20 cellular contexts compared by ENCODE assay signal in the genomic region with DNA sequence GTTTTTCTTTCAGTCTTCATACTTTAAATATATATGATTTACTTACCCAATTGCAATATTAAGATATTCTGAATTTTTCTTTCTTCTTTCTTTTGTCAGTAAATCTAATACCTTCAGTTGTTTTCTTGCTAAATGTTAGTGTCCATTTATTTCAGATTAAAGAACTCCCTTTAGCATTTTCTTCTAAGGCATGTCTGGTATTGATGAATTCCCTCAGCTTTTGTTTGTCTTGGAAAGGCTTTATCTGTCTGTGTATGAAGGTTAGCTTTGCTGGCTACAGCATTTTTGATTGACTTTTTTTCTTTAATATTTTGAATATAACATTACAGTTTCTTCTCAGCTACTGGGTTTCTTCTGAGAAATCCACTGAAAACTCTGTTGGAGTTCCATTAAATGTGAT.
DNase-seq lines count a peak whose midpoint lies in the region; ATAC-seq, FAIRE-seq and TF ChIP-seq lines count a peak whose summit lies in the region.
"Had no signal": no experiment of that assay in that cellular context is flagged by ENCODE, and none has a peak within 500 bp of the region (broad histone marks: within the 10 kb centered on the region; RNA-seq: fewer than 3 reads in every experiment).

No MANE protein-coding gene starts in this region.

- intact Hi-C loops in HCT116 (cut with micrococcal nuclease) = no loop called here
- intact Hi-C loops in kidney (cut with DNase I) = no loop called here

- no peaks in the 10 kb centered on the region for H3K27me3 ChIP-seq in HCT116 (ENCODE audit: insufficient read depth, low read length)
- no peaks in the 10 kb centered on the region for H3K27me3 ChIP-seq in foreskin keratinocyte

- H3K27ac ChIP-seq in HCT116 (ENCODE audit: low read depth, low read length) (no peak overlapping the region), kidney (ENCODE audit: low read depth in 2 of 2, low read length in 2 of 2) (no peak overlapping the region), foreskin keratinocyte (no peak overlapping the region)

- no peak for TF ChIP-seq RAD21 in HCT116 (IDR thresholded peaks at IDR 0.05; ENCODE audit: low read depth)

- H4K20me1 ChIP-seq in HCT116 (ENCODE audit: insufficient read depth) = no peaks in the 10 kb centered on the region

- H3K4me2 ChIP-seq in HCT116 (ENCODE audit: low read length) = no peak overlapping the region

- H3K4me3 ChIP-seq in HCT116 (replicated peaks in 1 of 2; ENCODE audit: low read depth in 1 of 2, low read length in 2 of 2) = no peak overlapping the region
- no peak overlapping the region for H3K4me3 ChIP-seq in astrocyte of the spinal cord (ENCODE audit: low read depth, low read length)
- no peak overlapping the region for H3K4me3 ChIP-seq in fibroblast of pulmonary artery (replicated peaks; ENCODE audit: low read depth, low read length)
- H3K4me3 ChIP-seq in kidney (ENCODE audit: low read length in 2 of 2) = no peak overlapping the region

- ATAC-seq in HCT116 (no peak), foreskin keratinocyte (no peak)

- no peak for TF ChIP-seq POLR2A in HCT116 (IDR thresholded peaks at IDR 0.05; ENCODE audit: borderline replicate concordance, extremely low read depth, insufficient read depth, insufficient read length)

- peaks cover 19 to 21% of the 10 kb centered on the region in 2 experiments for H3K4me1 ChIP-seq in HCT116 (ENCODE audit: control insufficient read depth in 1 of 2, insufficient read depth in 2 of 2, low read length in 2 of 2)
- H3K4me1 ChIP-seq in kidney (ENCODE audit: control insufficient read depth in 1 of 2, insufficient read depth in 1 of 2, low read depth in 1 of 2, low read length in 2 of 2) = no peaks in the 10 kb centered on the region
- no peaks in the 10 kb centered on the region for H3K4me1 ChIP-seq in foreskin keratinocyte

- CTCF ChIA-PET in HCT116 (lab: Charles Lee) = interaction anchor here (1.9 to 2.2 kb wide), 2 partner anchors 12 to 250 kb away, joined by 9 to 15 read pairs; no protein-coding TSS in a partner anchor

- H3K9me2 ChIP-seq in HCT116 (ENCODE audit: insufficient read depth) = no peaks in the 10 kb centered on the region

- H3K9me3 ChIP-seq in HCT116 (ENCODE audit: control insufficient read depth in 1 of 2, insufficient read depth in 1 of 2, low read depth in 1 of 2, low read length in 2 of 2) = no peaks in the 10 kb centered on the region
- no peaks in the 10 kb centered on the region for H3K9me3 ChIP-seq in kidney (ENCODE audit: control insufficient read depth in 1 of 2, low read length in 2 of 2)

- FAIRE-seq in kidney (lab: Jason Lieb, UNC) = no peak

- DNase-seq in HCT116 (ENCODE audit: low read depth, low spot score) (no peak), astrocyte of the spinal cord (ENCODE audit: low read depth, low spot score) (peak; percentile 29), fibroblast of pulmonary artery (ENCODE audit: low read depth) (peak; percentile 53), pulmonary artery endothelial cell (ENCODE audit: low read depth, low spot score) (peak; percentile 13), kidney (no peak), foreskin keratinocyte (no peak), KG1 (lab: John Stamatoyannopoulos, UW) (no peak)
- DNase-seq: C1 segment of cervical spinal cord; CD8-positive, alpha-beta memory T cell; DMS79; H9; KBM-7; NCI-H1417; NCI-H187; NCI-H2107; NCI-H2227 treated with DMSO at 0.1 percent for 48 hours; NCI-H510A treated with DMSO at 0.1 percent for 48 hours; NCI-H774; OCI-M1; RPMI8226 had no signal

- peak overlapping the region; percentile 66 for H2AFZ ChIP-seq in HCT116 (ENCODE audit: low read depth, low read length, poor library complexity, severe bottlenecking)

- POLR2A ChIA-PET in HCT116 (lab: Charles Lee) = no interaction called here

- RAD21 ChIA-PET in HCT116 (lab: Charles Lee; ENCODE audit: low non-redundant PET in 1 of 2, low total read pairs in 2 of 2, uncharacterized antibody in 2 of 2, unreplicated experiment in 2 of 2) = no interaction called here

- TF ChIP-seq CTCF in HCT116 (IDR thresholded peaks at IDR 0.05 in 2 of 3, conservative IDR thresholded peaks at IDR 0.05 in 1 of 3; ENCODE audit: borderline replicate concordance in 1 of 3, insufficient read depth in 1 of 3, low read depth in 2 of 3, low read length in 2 of 3) (no peak), astrocyte of the spinal cord (IDR thresholded peaks at IDR 0.05; ENCODE audit: low read depth, low read length) (no peak), fibroblast of pulmonary artery (IDR thresholded peaks at IDR 0.05; ENCODE audit: low read length, missing control alignments) (no peak), kidney (IDR thresholded peaks at IDR 0.05; ENCODE audit: borderline replicate concordance, extremely low read depth, insufficient read depth) (no peak), foreskin keratinocyte (conservative IDR thresholded peaks at IDR 0.05) (no peak)

- no peaks in the 10 kb centered on the region for H3K79me2 ChIP-seq in HCT116 (ENCODE audit: insufficient read depth, low read length)

- H3K36me3 ChIP-seq in HCT116 (ENCODE audit: control insufficient read depth in 1 of 2, insufficient read depth in 2 of 2, low read length in 2 of 2) (no peaks in the 10 kb centered on the region), kidney (ENCODE audit: control insufficient read depth in 1 of 2, insufficient read depth in 2 of 2, low read length in 2 of 2) (no peaks in the 10 kb centered on the region)

- in situ Hi-C loops in astrocyte of the spinal cord (cut with HindIII; ENCODE audit: low sequenced_read_pairs) = no loop called here

- H3K9ac ChIP-seq in HCT116 (ENCODE audit: low read length) (no peak overlapping the region), kidney (ENCODE audit: low read length in 2 of 2) (no peak overlapping the region)

- BruUV-seq in HCT116 (replicated peaks; lab: Mats Ljungman, UMichigan) = no TSS peak

TF ChIP-seq in HCT116, 20 proteins besides CTCF, POLR2A, EP300 and RAD21:
- no peak for TF ChIP-seq FOSL1 (IDR thresholded peaks at IDR 0.05; ENCODE audit: low read depth)
- TF ChIP-seq YY1 (IDR thresholded peaks at IDR 0.05; ENCODE audit: extremely low read depth, insufficient replicate concordance, low read depth, low read length) = no peak
- no peak for TF ChIP-seq ZFX (IDR thresholded peaks at IDR 0.05)
- TF ChIP-seq TCF7L2 (IDR thresholded peaks at IDR 0.05; ENCODE audit: borderline replicate concordance, extremely low read depth, insufficient read depth, insufficient read length) = no peak
- TF ChIP-seq ELF1 (IDR thresholded peaks at IDR 0.05; ENCODE audit: borderline replicate concordance, low read depth) = no peak
- no peak for TF ChIP-seq POLR2AphosphoS5 (IDR thresholded peaks at IDR 0.05; ENCODE audit: low read depth, low read length)
- TF ChIP-seq, protein P1, sequence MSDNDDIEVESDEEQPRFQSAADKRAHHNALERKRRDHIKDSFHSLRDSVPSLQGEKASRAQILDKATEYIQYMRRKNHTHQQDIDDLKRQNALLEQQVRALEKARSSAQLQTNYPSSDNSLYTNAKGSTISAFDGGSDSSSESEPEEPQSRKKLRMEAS (IDR thresholded peaks at IDR 0.05) = no peak

Comparison
In these comparisons a context has a peak if more than half of its experiments do, and no peak if none do; other contexts are left out.
1. DNase-seq: peak in astrocyte of the spinal cord (single experiment), fibroblast of pulmonary artery (single experiment) and pulmonary artery endothelial cell (single experiment); none in HCT116 (single experiment), kidney (single experiment), foreskin keratinocyte (0 of 2) and KG1 (single experiment).